ENCODE assay signal across 8 cellular contexts in genomic region chr20:49846206-49846807, GRCh38. TPM values are rescaled to one million over a fixed set of nuclear protein-coding genes. Genes with fewer than 3 reads are reported as not detected.
A peak's percentile ranks its signal among the peaks of the same experiment; 100 is the strongest.
DNase-seq lines count a peak whose midpoint lies in the region; ATAC-seq and TF ChIP-seq lines count a peak whose summit lies in the region.

No MANE protein-coding gene starts in this region.

- H3K27ac ChIP-seq in breast epithelium: no peak overlapping the region

- CTCF ChIA-PET in T-cell (lab: Charles Lee): interaction anchor here (0.6 to 2.0 kb wide), 16 partner anchors 8 to 305 kb away, joined by 3 to 11 read pairs (median 3); partner anchors contain the start of gene SPATA2 (in 1 of the 2)

- intact Hi-C loops in breast epithelium (cut with DNase I; ENCODE audit: low total_unique reads): no loop called here
- intact Hi-C loops in left colon (cut with DNase I, micrococcal nuclease): loop anchor here in 1 of 2 donors (5.0 kb wide), 1 partner anchor 234 kb away; no protein-coding TSS in a partner anchor

- no peak overlapping the region for H3K4me3 ChIP-seq in breast epithelium

- H3K27me3 Mint-ChIP-seq in T-cell: no peaks in the 10 kb centered on the region

- H3K36me3 Mint-ChIP-seq in T-cell: peaks cover 36% of the 10 kb centered on the region

- H3K27me3 ChIP-seq in breast epithelium: no peaks in the 10 kb centered on the region

- DNase-seq in NCI-H524 (lab: John Stamatoyannopoulos, UW): peak; percentile 39 to 60
- DNase-seq in NCI-H524 treated with DMSO at 0.1 percent for 48 hours (lab: John Stamatoyannopoulos, UW): no peak
- peak; percentile 30 for DNase-seq in NCI-H1092 (lab: John Stamatoyannopoulos, UW)
- peak in 29 of 34 experiments; percentile 12 to 58 (median 34) for DNase-seq in T-cell
- DNase-seq in breast epithelium (ENCODE audit: low spot score in 2 of 2): no peak
- peak in 1 of 2 donors; percentile 47 for DNase-seq in left colon
- peak; percentile 17 to 35 (median 32) for DNase-seq in stimulated activated CD4-positive, alpha-beta T cell treated with anti-CD3 and anti-CD28 coated beads, TNF-alpha, amount 100 ng/mL, for 24 hours (ENCODE audit: low read depth in 3 of 3)

- H3K4me1 Mint-ChIP-seq in T-cell: peaks cover 17 to 28% (median 18%) of the 10 kb centered on the region in 3 donors

- TF ChIP-seq CTCF in breast epithelium (IDR thresholded peaks at IDR 0.05): peak; percentile 24 to 59 (median 57)

- H3K4me1 ChIP-seq in breast epithelium: no peaks in the 10 kb centered on the region

- no peaks in the 10 kb centered on the region for H3K9me3 ChIP-seq in breast epithelium

- no peaks in the 10 kb centered on the region for H3K36me3 ChIP-seq in breast epithelium

- no peak overlapping the region for H3K27ac Mint-ChIP-seq in T-cell

- H3K9me3 Mint-ChIP-seq in T-cell: no peaks in the 10 kb centered on the region

- H3K4me3 Mint-ChIP-seq in T-cell: no peak overlapping the region

- POLR2A ChIA-PET in T-cell (lab: Charles Lee): interaction anchor here in 1 of 2 donors (0.6 kb wide), 1 partner anchor 353 kb away, joined by 3 read pairs; no protein-coding TSS in a partner anchor

- ATAC-seq in T-cell (replicated peaks in 1 of 4) (peak; percentile 55 to 78 (median 72)), left colon (peak; percentile 85), GM19467 (IDR thresholded peaks at IDR 0.05; ENCODE audit: unreplicated experiment) (no peak)

- no peak for TF ChIP-seq POLR2A in breast epithelium (IDR thresholded peaks at IDR 0.05)

RNA-seq across cellular contexts. Expression of gene SLC9A8, which starts 33.7 kb away (rescaled TPM):
- 10 to 100 TPM; 22.2 to 34.2 (median 25.6) TPM for total RNA-seq in T-cell
- 10 to 100 TPM; 11.8 to 13.5 (median 13.3) TPM for total RNA-seq in breast epithelium
- 10 to 100 TPM; 16.5 to 18.7 TPM for total RNA-seq in left colon

Comparison
In these comparisons a context has a peak if more than half of its experiments do, and no peak if none do; other contexts are left out.
1. DNase-seq: peak in NCI-H524 (2 of 2), NCI-H1092 (single experiment), T-cell (29 of 34) and stimulated activated CD4-positive, alpha-beta T cell treated with anti-CD3 and anti-CD28 coated beads, TNF-alpha, amount 100 ng/mL, for 24 hours (3 of 3); none in NCI-H524 treated with DMSO at 0.1 percent for 48 hours (single experiment) and breast epithelium (0 of 2).